ENCODE assay signal across 9 cellular contexts in genomic region chr3:49359623-49360022, GRCh38. TPM values are rescaled to one million over a fixed set of nuclear protein-coding genes. Genes with fewer than 3 reads are reported as not detected.
DNase-seq lines count a peak whose midpoint lies in the region; ATAC-seq lines count a peak whose summit lies in the region.
"Had no signal": no experiment of that assay in that cellular context is flagged by ENCODE, and none has a peak within 500 bp of the region (broad histone marks: within the 10 kb centered on the region; RNA-seq: fewer than 3 reads in every experiment).

No MANE protein-coding gene starts in this region.

- no peak overlapping the region for H2BK15ac ChIP-seq in mesendoderm (replicated peaks; ENCODE audit: low read depth)

- H2BK120ac ChIP-seq in mesendoderm (ENCODE audit: low read depth, low read length) = no peak overlapping the region

- no peak overlapping the region for H3K23ac ChIP-seq in mesendoderm (ENCODE audit: low read length)

- no peak overlapping the region for H2AK5ac ChIP-seq in mesendoderm (ENCODE audit: low read length)

- no peak overlapping the region for H3K27ac ChIP-seq in mesendoderm (ENCODE audit: low read depth, low read length)

- no peak overlapping the region for H2BK5ac ChIP-seq in mesendoderm (ENCODE audit: low read length)

- H3K79me2 ChIP-seq in mesendoderm (ENCODE audit: control insufficient read depth, insufficient read depth, low read length) = peaks cover 8% of the 10 kb centered on the region

- peaks cover 11% of the 10 kb centered on the region for H3K36me3 ChIP-seq in mesendoderm (ENCODE audit: control insufficient read depth, insufficient read depth, low read length)

- H3K9me3 Mint-ChIP-seq in activated naive CD8-positive, alpha-beta T cell treated with anti-CD3 and anti-CD28 coated beads, Interleukin-2, amount 10 ng/mL, durations not matched to agents 7 days and 5 days = no peaks in the 10 kb centered on the region

- peaks cover 28% of the 10 kb centered on the region for H3K4me1 Mint-ChIP-seq in activated naive CD8-positive, alpha-beta T cell treated with anti-CD3 and anti-CD28 coated beads, Interleukin-2, amount 10 ng/mL, durations not matched to agents 7 days and 5 days

- in situ Hi-C loops in ACHN (cut with HindIII; ENCODE audit: low pct_ligation_motif_present, low pct_unique_long_range_greater_than_20kb, low sequenced_read_pairs) = no loop called here

- H3K79me1 ChIP-seq in mesendoderm (ENCODE audit: low read length) = peaks cover 2% of the 10 kb centered on the region

- H3K27ac Mint-ChIP-seq in activated naive CD8-positive, alpha-beta T cell treated with anti-CD3 and anti-CD28 coated beads, Interleukin-2, amount 10 ng/mL, durations not matched to agents 7 days and 5 days = peak overlapping the region; percentile 54

- H3K27me3 Mint-ChIP-seq in activated naive CD8-positive, alpha-beta T cell treated with anti-CD3 and anti-CD28 coated beads, Interleukin-2, amount 10 ng/mL, durations not matched to agents 7 days and 5 days = no peaks in the 10 kb centered on the region

- H4K5ac ChIP-seq in mesendoderm (ENCODE audit: low read length) = no peak overlapping the region

- no peak overlapping the region for H3K4me3 ChIP-seq in mesendoderm (ENCODE audit: low read length)

- DNase-seq in ACHN (peak; percentile 65), HT1080 (ENCODE audit: low read depth) (peak; percentile 34), mesendoderm (no peak)
- no peak for DNase-seq in activated naive CD8-positive, alpha-beta T cell treated with anti-CD3 and anti-CD28 coated beads, Interleukin-2, amount 10 ng/mL, durations not matched to agents 7 days and 5 days
- DNase-seq in activated effector memory CD4-positive, alpha-beta T cell treated with Interleukin-2 at 50 U/mL for 16 hours = no peak
- DNase-seq: stimulated activated CD4-positive, alpha-beta T cell treated with anti-CD3 and anti-CD28 coated beads, Interleukin-1b, Interleukin-23, amount 100 ng/mL, for 48 hours had no signal

- H3K9ac ChIP-seq in mesendoderm (ENCODE audit: low read length) = no peak overlapping the region

- H3K36me3 Mint-ChIP-seq in activated naive CD8-positive, alpha-beta T cell treated with anti-CD3 and anti-CD28 coated beads, Interleukin-2, amount 10 ng/mL, durations not matched to agents 7 days and 5 days = peaks cover 47% of the 10 kb centered on the region

- H3K4ac ChIP-seq in mesendoderm (ENCODE audit: low read depth, low read length) = no peak overlapping the region

- no peak overlapping the region for H3K4me2 ChIP-seq in mesendoderm (ENCODE audit: low read length)

- H3K56ac ChIP-seq in mesendoderm (ENCODE audit: low read length) = peak overlapping the region; percentile 49

- no peak overlapping the region for H4K8ac ChIP-seq in mesendoderm (ENCODE audit: low read depth, low read length)

- H3K4me1 ChIP-seq in mesendoderm (ENCODE audit: control insufficient read depth, low read depth, low read length) = peaks cover 4% of the 10 kb centered on the region

- no peak overlapping the region for H3K18ac ChIP-seq in mesendoderm (ENCODE audit: low read length)

- H3K27me3 ChIP-seq in mesendoderm (ENCODE audit: insufficient read depth, low read length, poor library complexity) = no peaks in the 10 kb centered on the region

- no CpG with 5 or more reads among the region's 2 CpGs for WGBS in mesendoderm (ENCODE audit: extremely low coverage, insufficient coverage, low lambda C conversion rate)

- no peak overlapping the region for H3K4me3 Mint-ChIP-seq in activated naive CD8-positive, alpha-beta T cell treated with anti-CD3 and anti-CD28 coated beads, Interleukin-2, amount 10 ng/mL, durations not matched to agents 7 days and 5 days

- POLR2A ChIA-PET in activated naive CD8-positive, alpha-beta T cell treated with anti-CD3 and anti-CD28 coated beads, Interleukin-2, amount 10 ng/mL, durations not matched to agents 7 days and 5 days (lab: Charles Lee) = interaction anchor here (1.0 to 3.4 kb wide), 5 partner anchors 16 to 90 kb away, joined by 3 to 46 read pairs (median 5); partner anchors contain the start of genes RHOA, TCTA and USP4

- ATAC-seq in activated naive CD8-positive, alpha-beta T cell treated with anti-CD3 and anti-CD28 coated beads, Interleukin-2, amount 10 ng/mL, durations not matched to agents 7 days and 5 days (ENCODE audit: low read depth) = no peak
- ATAC-seq in GM21526 (IDR thresholded peaks at IDR 0.05; ENCODE audit: low FRiP score, unreplicated experiment) (no peak), HG03342 (IDR thresholded peaks at IDR 0.05; ENCODE audit: unreplicated experiment) (no peak), GM21825 (IDR thresholded peaks at IDR 0.05; ENCODE audit: unreplicated experiment) (no peak)

RNA-seq across cellular contexts. Expression of gene GPX1, which starts 1.5 kb away (rescaled TPM):
- total RNA-seq in HT1080 (2014; rRNA removed; shearing (Covaris generic)) = 711 and 766 TPM in 2 replicates
- polyA plus RNA-seq in HT1080 (2015; cell fraction: cytosol; rRNA removed) = 511 and 624 TPM in 2 replicates
- 152 and 173 TPM in 2 replicates for polyA plus RNA-seq in HT1080 (2015; cell fraction: nucleus; rRNA removed)
- 10 to 100 TPM; 86.4 to 90.6 TPM for total RNA-seq in activated naive CD8-positive, alpha-beta T cell treated with anti-CD3 and anti-CD28 coated beads, Interleukin-2, amount 10 ng/mL, durations not matched to agents 7 days and 5 days
- 252 TPM for polyA plus RNA-seq in mesendoderm (2013, experiment 1 of 2)
- polyA plus RNA-seq in mesendoderm (2013, experiment 2 of 2) = 250 TPM

RNA-seq across cellular contexts. Expression of gene USP4, which starts 19.8 kb away (rescaled TPM):
- 11.3 and 14.6 TPM in 2 replicates for total RNA-seq in HT1080 (2014; rRNA removed; shearing (Covaris generic))
- 31.7 and 35.5 TPM in 2 replicates for polyA plus RNA-seq in HT1080 (2015; cell fraction: cytosol; rRNA removed)
- 72.8 and 78.3 TPM in 2 replicates for polyA plus RNA-seq in HT1080 (2015; cell fraction: nucleus; rRNA removed)
- 10 to 100 TPM; 89.6 to 90.0 TPM for total RNA-seq in activated naive CD8-positive, alpha-beta T cell treated with anti-CD3 and anti-CD28 coated beads, Interleukin-2, amount 10 ng/mL, durations not matched to agents 7 days and 5 days
- polyA plus RNA-seq in mesendoderm (2013, experiment 1 of 2) = 20.3 TPM
- 21.6 TPM for polyA plus RNA-seq in mesendoderm (2013, experiment 2 of 2)

RNA-seq across cellular contexts. Expression of gene RHOA, which starts 52.2 kb away (rescaled TPM):
- total RNA-seq in HT1080 (2014; rRNA removed; shearing (Covaris generic)) = 305 and 426 TPM in 2 replicates
- polyA plus RNA-seq in HT1080 (2015; cell fraction: cytosol; rRNA removed) = 637 and 753 TPM in 2 replicates
- 376 and 424 TPM in 2 replicates for polyA plus RNA-seq in HT1080 (2015; cell fraction: nucleus; rRNA removed)
- 100 to 1,000 TPM; 428 to 441 TPM for total RNA-seq in activated naive CD8-positive, alpha-beta T cell treated with anti-CD3 and anti-CD28 coated beads, Interleukin-2, amount 10 ng/mL, durations not matched to agents 7 days and 5 days
- polyA plus RNA-seq in mesendoderm (2013, experiment 1 of 2) = 409 TPM
- 408 TPM for polyA plus RNA-seq in mesendoderm (2013, experiment 2 of 2)

RNA-seq across cellular contexts. Expression of gene TCTA, which starts 52.6 kb away (rescaled TPM):
- total RNA-seq in HT1080 (2014; rRNA removed; shearing (Covaris generic)) = 22.9 and 29.8 TPM in 2 replicates
- polyA plus RNA-seq in HT1080 (2015; cell fraction: cytosol; rRNA removed) = 34.1 and 37.5 TPM in 2 replicates
- polyA plus RNA-seq in HT1080 (2015; cell fraction: nucleus; rRNA removed) = 18.3 and 18.4 TPM in 2 replicates
- total RNA-seq in activated naive CD8-positive, alpha-beta T cell treated with anti-CD3 and anti-CD28 coated beads, Interleukin-2, amount 10 ng/mL, durations not matched to agents 7 days and 5 days = 10 to 100 TPM; 30.3 TPM
- polyA plus RNA-seq in mesendoderm (2013, experiment 1 of 2) = 6.6 TPM
- polyA plus RNA-seq in mesendoderm (2013, experiment 2 of 2) = 6.5 TPM

Comparison
In these comparisons a context has a peak if more than half of its experiments do, and no peak if none do; other contexts are left out.
1. DNase-seq: peak in ACHN (single experiment) and HT1080 (single experiment); none in activated naive CD8-positive, alpha-beta T cell treated with anti-CD3 and anti-CD28 coated beads, Interleukin-2, amount 10 ng/mL, durations not matched to agents 7 days and 5 days (single experiment), mesendoderm (single experiment) and activated effector memory CD4-positive, alpha-beta T cell treated with Interleukin-2 at 50 U/mL for 16 hours (single experiment).